ENCODE assay signal across 18 cellular contexts in the genomic region with DNA sequence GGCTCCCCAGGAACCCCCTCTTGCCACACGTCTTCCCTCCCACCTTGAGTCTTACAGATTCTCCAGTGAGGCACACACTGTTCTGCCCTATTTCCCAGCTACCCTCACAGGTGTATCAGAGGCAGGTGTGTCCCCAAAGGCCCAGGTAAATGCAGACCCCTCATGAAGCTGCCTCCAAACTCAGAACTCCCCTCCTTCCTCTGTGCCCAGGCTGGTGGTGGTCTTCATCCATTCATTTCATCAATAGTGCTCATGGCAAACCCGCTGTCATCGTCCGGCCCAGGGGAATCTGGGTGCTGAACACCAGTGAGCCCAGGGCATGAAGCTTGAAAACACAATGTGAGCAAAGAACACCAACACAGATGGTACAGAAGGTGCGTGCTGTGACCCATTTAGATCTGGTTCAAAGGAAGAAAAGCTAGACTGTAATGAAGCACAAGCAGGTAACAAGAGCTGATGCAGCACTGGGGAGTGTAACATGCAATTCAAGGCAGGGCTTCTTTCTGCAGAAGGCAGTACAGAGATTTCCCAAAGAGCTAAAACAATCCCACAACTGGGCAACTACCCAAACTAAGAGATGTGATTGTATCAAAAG.
"Had no signal": no experiment of that assay in that cellular context is flagged by ENCODE, and none has a peak within 500 bp of the region (broad histone marks: within the 10 kb centered on the region; RNA-seq: fewer than 3 reads in every experiment).

No MANE protein-coding gene starts in this region.

- ATAC-seq: activated T-cell treated with anti-CD3 and anti-CD28 coated beads, Interleukin-2, amount 50 U/mL, for 72 hours; gastrocnemius medialis; left lung had no signal

- H3K4me3 ChIP-seq: cardiac muscle cell, colonic mucosa, gastrocnemius medialis, left lung, transverse colon had no signal

- H3K9me3 Mint-ChIP-seq: activated naive CD8-positive, alpha-beta T cell treated with anti-CD3 and anti-CD28 coated beads for 36 hours had no signal

- DNase-seq: activated CD4-positive, alpha-beta T cell treated with anti-CD3 and anti-CD28 coated beads, Interleukin-2, amount 50 U/mL, for 4 hours; activated naive CD4-positive, alpha-beta T cell; activated naive CD8-positive, alpha-beta T cell treated with anti-CD3 and anti-CD28 coated beads for 36 hours; activated T-cell treated with anti-CD3 and anti-CD28 coated beads, Interleukin-2, amount 50 U/mL, for 72 hours; amniotic stem cell; colonic mucosa; erythroblast; gastrocnemius medialis; left lung; midbrain; retina; stimulated activated CD4-positive, alpha-beta T cell treated with anti-CD3 and anti-CD28 coated beads, Interleukin-2, amount 100 ng/mL, for 24 hours; stimulated activated naive CD4-positive, alpha-beta T cell treated with Interleukin-2 at 50 U/mL for 16 hours; T-helper 1 cell; T1000; transverse colon had no signal

- H3K36me3 Mint-ChIP-seq: activated naive CD8-positive, alpha-beta T cell treated with anti-CD3 and anti-CD28 coated beads for 36 hours had no signal

- H3K27me3 ChIP-seq: cardiac muscle cell, colonic mucosa, gastrocnemius medialis, transverse colon had no signal

- H3K27ac Mint-ChIP-seq: activated naive CD8-positive, alpha-beta T cell treated with anti-CD3 and anti-CD28 coated beads for 36 hours; activated T-cell treated with anti-CD3 and anti-CD28 coated beads, Interleukin-2, amount 50 U/mL, for 72 hours; nephron had no signal

- H3K4me1 ChIP-seq: colonic mucosa, gastrocnemius medialis, left lung, transverse colon had no signal

- H3K27me3 Mint-ChIP-seq: activated naive CD8-positive, alpha-beta T cell treated with anti-CD3 and anti-CD28 coated beads for 36 hours had no signal

- H3K27ac ChIP-seq: cardiac muscle cell, colonic mucosa, gastrocnemius medialis, left lung, transverse colon had no signal

- H3K9me3 ChIP-seq: colonic mucosa, gastrocnemius medialis, transverse colon had no signal

- H3K4me3 Mint-ChIP-seq: activated naive CD8-positive, alpha-beta T cell treated with anti-CD3 and anti-CD28 coated beads for 36 hours; activated T-cell treated with anti-CD3 and anti-CD28 coated beads, Interleukin-2, amount 50 U/mL, for 72 hours; nephron had no signal

- H3K36me3 ChIP-seq: cardiac muscle cell, colonic mucosa, gastrocnemius medialis, left lung, transverse colon had no signal
